In the genomic region with DNA sequence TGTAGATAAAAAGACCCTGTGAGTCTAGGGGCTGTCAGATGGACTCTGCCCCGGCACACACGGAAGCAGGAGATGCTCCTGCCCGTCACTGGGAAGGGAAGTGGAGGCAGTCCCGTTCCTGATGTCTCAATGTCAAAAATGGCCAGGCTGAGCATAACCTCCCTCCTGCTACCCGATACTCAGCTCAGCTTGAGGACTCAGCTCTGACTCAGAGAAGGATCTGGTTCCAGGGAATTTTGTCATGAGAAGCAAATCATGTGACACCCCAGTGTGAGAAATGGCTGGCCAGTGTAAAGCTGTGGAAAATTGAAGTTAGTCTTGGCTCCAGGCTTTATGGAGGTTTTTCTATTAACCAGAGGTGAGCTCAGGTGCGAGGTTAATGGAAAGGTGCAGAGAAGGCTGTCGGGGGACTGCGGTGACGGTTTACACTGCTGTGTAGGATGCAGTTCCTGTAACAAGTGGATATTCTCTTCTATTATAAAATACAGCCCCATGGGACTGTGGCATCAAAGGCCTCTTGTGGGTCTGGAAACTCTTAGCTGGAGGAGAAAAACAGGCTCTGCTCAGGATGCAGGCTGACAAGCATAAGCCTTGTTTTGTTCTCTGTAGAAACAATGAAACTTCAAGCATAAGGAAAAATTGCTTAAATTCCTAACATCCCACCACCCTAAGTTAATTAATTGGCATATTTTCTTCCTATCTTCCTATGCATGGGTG, we compare ENCODE assay signal across 9 cellular contexts.
DNase-seq lines count a peak whose midpoint lies in the region; ATAC-seq and TF ChIP-seq lines count a peak whose summit lies in the region.
"Had no signal": no experiment of that assay in that cellular context is flagged by ENCODE, and none has a peak within 500 bp of the region (broad histone marks: within the 10 kb centered on the region; RNA-seq: fewer than 3 reads in every experiment).

No MANE protein-coding gene starts in this region.

- DNase-seq in AG10803 (ENCODE audit: low read depth) (peak; percentile 82), NCI-H2029 treated with DMSO at 0.1 percent for 48 hours (lab: John Stamatoyannopoulos, UW) (peak; percentile 10), dedifferentiated amniotic fluid mesenchymal stem cell (ENCODE audit: extremely low spot score) (peak; percentile 90), midbrain (lab: John Stamatoyannopoulos, UW) (peak; percentile 44)
- DNase-seq in stimulated activated CD4-positive, alpha-beta T cell treated with anti-CD3 and anti-CD28 coated beads, Interleukin-4, amount 100 ng/mL, for 24 hours: no peak

- H3K4me3 ChIP-seq in AG10803 (ENCODE audit: low read length): peak overlapping the region; percentile 39
- H3K4me3 ChIP-seq: GM12878 had no signal

- TF ChIP-seq CTCF in AG10803 (conservative IDR thresholded peaks at IDR 0.05; ENCODE audit: low read length): 0 out of 2 replicates have a peak, but pooled peaks have one; percentile 0

- ATAC-seq in HG03442 (IDR thresholded peaks at IDR 0.05; ENCODE audit: unreplicated experiment) (no peak), GM19351 (IDR thresholded peaks at IDR 0.05; ENCODE audit: unreplicated experiment) (no peak), HG02610 (IDR thresholded peaks at IDR 0.05; ENCODE audit: unreplicated experiment) (no peak)
- ATAC-seq: GM12878 had no signal
